1 cellular context compared by ENCODE assay signal in genomic region chrX:35622601-35623000, GRCh38.
TF ChIP-seq lines count a peak whose summit lies in the region.

No MANE protein-coding gene starts in this region.

TF ChIP-seq in A549, 52 proteins besides CTCF, POLR2A, EP300 and RAD21 (continued from another document):
- no peak for TF ChIP-seq E2F6 (IDR thresholded peaks at IDR 0.05; ENCODE audit: borderline replicate concordance, low read depth)
- no peak for TF ChIP-seq ZFP36 (IDR thresholded peaks at IDR 0.05; ENCODE audit: borderline replicate concordance, partially characterized antibody)
- no peak for TF ChIP-seq KDM1A (IDR thresholded peaks at IDR 0.05; ENCODE audit: low read depth)
- no peak for TF ChIP-seq ZSCAN20 (CRISPR knock-in tag; IDR thresholded peaks at IDR 0.05)
- no peak for TF ChIP-seq HOXB5 (CRISPR knock-in tag; IDR thresholded peaks at IDR 0.05)
- TF ChIP-seq RFX5 (IDR thresholded peaks at IDR 0.05) = no peak
TF ChIP-seq in A549: peak in this region for 0.
